In the genomic region with DNA sequence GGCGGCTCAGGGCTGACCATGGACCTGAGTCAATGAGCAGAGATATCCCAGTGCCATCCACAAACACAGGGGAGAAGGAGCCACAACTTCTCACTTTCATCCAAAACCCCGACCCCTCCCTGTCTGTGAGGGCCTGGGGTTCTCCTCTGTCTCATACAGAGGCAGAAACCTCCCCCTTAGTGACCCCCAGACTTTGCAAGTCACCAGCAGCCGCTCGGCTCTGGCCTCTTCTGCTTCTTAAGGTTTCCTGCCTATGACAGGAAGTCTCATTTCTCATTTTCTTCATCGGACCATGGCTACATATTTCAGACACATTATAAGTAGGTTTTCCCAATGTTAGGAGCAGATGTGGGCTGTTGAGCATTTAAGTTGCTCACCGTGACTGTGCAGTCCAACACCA, we compare ENCODE assay signal across 14 cellular contexts. TPM values are rescaled to one million over a fixed set of nuclear protein-coding genes. Genes with fewer than 3 reads are reported as not detected.
A peak's percentile ranks its signal among the peaks of the same experiment; 100 is the strongest.
DNase-seq lines count a peak whose midpoint lies in the region; ATAC-seq, FAIRE-seq and TF ChIP-seq lines count a peak whose summit lies in the region.
"Not testable (repeated sequence)": the region's sequence is repeated elsewhere in the genome, so short reads cannot be mapped to it uniquely, and the experiment has no call there.
"Had no signal": no experiment of that assay in that cellular context is flagged by ENCODE, and none has a peak within 500 bp of the region (broad histone marks: within the 10 kb centered on the region; RNA-seq: fewer than 3 reads in every experiment).

No MANE protein-coding gene starts in this region.

- not testable (repeated sequence) for H3K36me3 ChIP-seq in BLaER1 treated with 17β-estradiol and CSF1 and Interleukin-3, amounts not matched to agents 10 nM and 100 nM; OCI-LY3 (replicated peaks; ENCODE audit: low read depth, low read length); right lobe of liver; upper lobe of left lung

- H3K79me2 ChIP-seq in OCI-LY3 (ENCODE audit: low read length): not testable (repeated sequence)

- H3K4me3 ChIP-seq in BLaER1 treated with 17β-estradiol and CSF1 and Interleukin-3, amounts not matched to agents 10 nM and 100 nM: peak overlapping the region in 1 of 10 experiments; percentile 12; a peak in 1 of 20 replicates
- not testable (repeated sequence) for H3K4me3 ChIP-seq in OCI-LY3 (ENCODE audit: low read length); right lobe of liver; upper lobe of left lung

- not testable (repeated sequence) for TF ChIP-seq CTCF in OCI-LY3 (IDR thresholded peaks at IDR 0.05; ENCODE audit: low read depth, low read length); right lobe of liver (IDR thresholded peaks at IDR 0.05); upper lobe of left lung (IDR thresholded peaks at IDR 0.05)

- peak; percentile 45 for ATAC-seq in Right ventricle myocardium superior (ENCODE audit: poor library complexity)
- ATAC-seq in right lobe of liver: peak; percentile 21 to 65 (median 44)
- ATAC-seq in upper lobe of left lung (ENCODE audit: low FRiP score in 2 of 2): peak; percentile 40 to 55

- FAIRE-seq in GM18507 (lab: Jason Lieb, UNC): peak; percentile 62

- H3K27ac ChIP-seq in BLaER1 treated with 17β-estradiol and CSF1 and Interleukin-3, amounts not matched to agents 10 nM and 100 nM: peak overlapping the region in 5 of 11 experiments; percentile 63 to 82 (median 75); a peak in 9 of 22 replicates
- not testable (repeated sequence) for H3K27ac ChIP-seq in OCI-LY3 (ENCODE audit: low read length); right lobe of liver; upper lobe of left lung

- peak overlapping the region; percentile 36 to 86 (median 64); a peak in 21 of 22 replicates for H3K4me2 ChIP-seq in BLaER1 treated with 17β-estradiol and CSF1 and Interleukin-3, amounts not matched to agents 10 nM and 100 nM
- peak overlapping the region; percentile 24; the same call in 1 of the 2 replicates for H3K4me2 ChIP-seq in OCI-LY3 (ENCODE audit: low read length)

- intact Hi-C loops in Right ventricle myocardium superior (cut with DNase I); right lobe of liver (cut with DNase I); posterior vena cava (cut with DNase I): not testable (repeated sequence)

- not testable (repeated sequence) for DNase-seq in GM18507 (ENCODE audit: extremely low spot score, insufficient read length, low read depth); Right ventricle myocardium superior; right lobe of liver; upper lobe of left lung
- peak; percentile 23 to 30 for DNase-seq in NOMO-1 (lab: John Stamatoyannopoulos, UW; ENCODE audit: unreplicated experiment in 2 of 2)
- peak; percentile 62 for DNase-seq in posterior vena cava (ENCODE audit: low spot score)

- TF ChIP-seq POLR2A in right lobe of liver (IDR thresholded peaks at IDR 0.05); upper lobe of left lung (IDR thresholded peaks at IDR 0.05): not testable (repeated sequence)

- not testable (repeated sequence) for H3K27me3 ChIP-seq in BLaER1 treated with 17β-estradiol and CSF1 and Interleukin-3, amounts not matched to agents 10 nM and 100 nM; right lobe of liver; upper lobe of left lung
- peaks cover 42% of the 10 kb centered on the region for H3K27me3 ChIP-seq in OCI-LY3 (ENCODE audit: low read depth, low read length)

- H3K9me3 ChIP-seq in BLaER1 treated with 17β-estradiol and CSF1 and Interleukin-3, amounts not matched to agents 10 nM and 100 nM (replicated peaks in 1 of 11); OCI-LY3 (ENCODE audit: insufficient read depth, low read length); right lobe of liver; upper lobe of left lung: not testable (repeated sequence)

- not testable (repeated sequence) for H2AFZ ChIP-seq in OCI-LY3 (ENCODE audit: low read depth, low read length)

- peaks cover 13 to 43% (median 23%) of the 10 kb centered on the region in 10 experiments for H3K4me1 ChIP-seq in BLaER1 treated with 17β-estradiol and CSF1 and Interleukin-3, amounts not matched to agents 10 nM and 100 nM
- peaks cover 17% of the 10 kb centered on the region for H3K4me1 ChIP-seq in OCI-LY3 (ENCODE audit: low read length)
- not testable (repeated sequence) for H3K4me1 ChIP-seq in right lobe of liver, upper lobe of left lung

- peak overlapping the region in 4 of 11 experiments; percentile 57 to 68 (median 62); a peak in 6 of 22 replicates for H3K9ac ChIP-seq in BLaER1 treated with 17β-estradiol and CSF1 and Interleukin-3, amounts not matched to agents 10 nM and 100 nM
- not testable (repeated sequence) for H3K9ac ChIP-seq in OCI-LY3 (ENCODE audit: low read length)

- WGBS in right lobe of liver (ENCODE audit: insufficient coverage, low coverage, low lambda C conversion rate, missing lambda C conversion rate): 34% methylated on average over 4 of the region's 6 CpGs
- WGBS in upper lobe of left lung, 2 donors: 47 to 52% methylated on average over 4 to 6 of the region's 6 CpGs

- TF ChIP-seq EP300 in upper lobe of left lung (IDR thresholded peaks at IDR 0.05): not testable (repeated sequence)

- H4K20me1 ChIP-seq in BLaER1 treated with 17β-estradiol and CSF1 and Interleukin-3, amounts not matched to agents 10 nM and 100 nM; OCI-LY3 (ENCODE audit: insufficient read depth, low read length): not testable (repeated sequence)

RNA-seq across cellular contexts. Expression of a gene that starts 12.7 kb away (rescaled TPM):
- total RNA-seq in Right ventricle myocardium superior (1.7 TPM), right lobe of liver (10 to 100 TPM in 1 of 6 experiments, 1 to 10 TPM in 5; 1.7 to 21.9 (median 4.1) TPM), posterior vena cava (1 to 10 TPM; 4.7 to 8.2 TPM), upper lobe of left lung (10 to 100 TPM in 4 of 6 donors, 1 to 10 TPM in 2; 4.0 to 47.1 (median 16.7) TPM)
- total RNA-seq: A673, Daoy, H7, HFFc6, HT1080 had no signal

RNA-seq across cellular contexts. Expression of a gene that starts 19.9 kb away (rescaled TPM):
- total RNA-seq in Right ventricle myocardium superior: 3.8 TPM
- 1 to 10 TPM; 1.9 to 9.5 (median 2.5) TPM for total RNA-seq in right lobe of liver
- total RNA-seq in posterior vena cava: 1 to 10 TPM; 2.7 to 8.7 TPM
- 10 to 100 TPM in 4 of 6 donors, 1 to 10 TPM in 2; 3.8 to 55.5 (median 24.9) TPM for total RNA-seq in upper lobe of left lung
- total RNA-seq: A673, H7, HFFc6, HT1080 had no signal

RNA-seq across cellular contexts. Expression of a gene that starts 49.5 kb away (rescaled TPM):
- total RNA-seq in Right ventricle myocardium superior (0.48 TPM), right lobe of liver (1 to 10 TPM in 3 of 6 experiments, under 1 TPM in 3; 0.62 to 2.7 (median 1.0) TPM), posterior vena cava (1 to 10 TPM; 1.7 to 1.8 TPM), upper lobe of left lung (10 to 100 TPM in 1 of 6 donors, 1 to 10 TPM in 3, under 1 TPM in 2; 0.69 to 14.5 (median 4.0) TPM)
- total RNA-seq: A673; CD4-positive, alpha-beta memory T cell; Daoy; H7; HFFc6; HT1080 had no signal
